In genomic region chr11:88175004-88175706, GRCh38 we compare ENCODE assay signal across 8 cellular contexts. TPM values are rescaled to one million over a fixed set of nuclear protein-coding genes. Genes with fewer than 3 reads are reported as not detected.
A peak's percentile ranks its signal among the peaks of the same experiment; 100 is the strongest.
DNase-seq lines count a peak whose midpoint lies in the region; ATAC-seq and TF ChIP-seq lines count a peak whose summit lies in the region.

RAB38 (minus strand) TSS chr11:88175443; CDS start chr11:88175384, 59 bp downstream.

- no peaks in the 10 kb centered on the region for H3K36me3 Mint-ChIP-seq in activated naive CD8-positive, alpha-beta T cell treated with anti-CD3 and anti-CD28 coated beads, Interleukin-2, amount 50 U/mL, for 24 hours (ENCODE audit: low read depth)

- H3K4me2 ChIP-seq in skeletal muscle satellite cell (ENCODE audit: low read length), result peak within 1 kb of the TSS; percentile 98

- H3K9me3 ChIP-seq in skeletal muscle satellite cell (replicated peaks; ENCODE audit: low read length), result no peaks in the 10 kb centered on the region

- H3K9ac ChIP-seq in skeletal muscle satellite cell (ENCODE audit: low read depth, low read length), result peak within 1 kb of the TSS; percentile 65

- TF ChIP-seq CTCF in GM06990 (IDR thresholded peaks at IDR 0.05; ENCODE audit: insufficient read depth, low read length, poor library complexity, severe bottlenecking), result no peak

- no peaks in the 10 kb centered on the region for H3K36me3 ChIP-seq in GM06990 (ENCODE audit: control insufficient read depth, insufficient read depth, low read length)
- no peaks in the 10 kb centered on the region for H3K36me3 ChIP-seq in skeletal muscle satellite cell (ENCODE audit: insufficient read depth, low read length)

- H3K4me3 ChIP-seq in GM06990 (replicated peaks; ENCODE audit: low read depth, low read length), result peak within 1 kb of the TSS; percentile 61
- H3K4me3 ChIP-seq in iPS-11a (ENCODE audit: low read depth, low read length), result peak within 1 kb of the TSS; percentile 69
- peak within 1 kb of the TSS; percentile 73 for H3K4me3 ChIP-seq in skeletal muscle satellite cell (ENCODE audit: low read length)

- H3K4me1 ChIP-seq in skeletal muscle satellite cell (ENCODE audit: control insufficient read depth, insufficient read depth, low read length), result peaks cover 21% of the 10 kb centered on the region

- H3K9me3 Mint-ChIP-seq in activated naive CD8-positive, alpha-beta T cell treated with anti-CD3 and anti-CD28 coated beads, Interleukin-2, amount 50 U/mL, for 24 hours, result no peaks in the 10 kb centered on the region

- peak; percentile 40 for DNase-seq in GM06990 (ENCODE audit: extremely low read depth, insufficient read length)
- DNase-seq in NCI-H345 (lab: John Stamatoyannopoulos, UW), result peak; percentile 52
- DNase-seq in activated naive CD8-positive, alpha-beta T cell treated with anti-CD3 and anti-CD28 coated beads, Interleukin-2, amount 50 U/mL, for 24 hours, result peak; percentile 40

- H3K4me3 Mint-ChIP-seq in activated naive CD8-positive, alpha-beta T cell treated with anti-CD3 and anti-CD28 coated beads, Interleukin-2, amount 50 U/mL, for 24 hours, result peak within 1 kb of the TSS; percentile 80

- peaks cover 58% of the 10 kb centered on the region for H3K4me1 Mint-ChIP-seq in activated naive CD8-positive, alpha-beta T cell treated with anti-CD3 and anti-CD28 coated beads, Interleukin-2, amount 50 U/mL, for 24 hours

- peaks cover 12% of the 10 kb centered on the region for H3K27me3 Mint-ChIP-seq in activated naive CD8-positive, alpha-beta T cell treated with anti-CD3 and anti-CD28 coated beads, Interleukin-2, amount 50 U/mL, for 24 hours

- ATAC-seq in GM21737 (IDR thresholded peaks at IDR 0.05; ENCODE audit: unreplicated experiment), result peak; percentile 39
- peak; percentile 4 for ATAC-seq in activated naive CD8-positive, alpha-beta T cell treated with anti-CD3 and anti-CD28 coated beads, Interleukin-2, amount 50 U/mL, for 24 hours
- ATAC-seq in HG03520 (IDR thresholded peaks at IDR 0.05; ENCODE audit: unreplicated experiment), result no peak
- no peak for ATAC-seq in GM21723 (IDR thresholded peaks at IDR 0.05; ENCODE audit: unreplicated experiment)

- H3K27ac Mint-ChIP-seq in activated naive CD8-positive, alpha-beta T cell treated with anti-CD3 and anti-CD28 coated beads, Interleukin-2, amount 50 U/mL, for 24 hours, result peak within 1 kb of the TSS; percentile 91

- H3K27me3 ChIP-seq in GM06990 (replicated peaks; ENCODE audit: control insufficient read depth, insufficient read depth, low read length) (no peaks in the 10 kb centered on the region), skeletal muscle satellite cell (ENCODE audit: control insufficient read depth, insufficient read depth, low read length) (peaks cover 3% of the 10 kb centered on the region)

RNA-seq across cellular contexts. Expression of gene RAB38, which starts in this region (rescaled TPM):
- 0.44 and 3.5 TPM in 2 replicates for total RNA-seq in skeletal muscle satellite cell (2012; rRNA removed)

Comparison
In these comparisons a context has a peak if more than half of its experiments do, and no peak if none do; other contexts are left out.
1. ATAC-seq: peak in GM21737 (single experiment) and activated naive CD8-positive, alpha-beta T cell treated with anti-CD3 and anti-CD28 coated beads, Interleukin-2, amount 50 U/mL, for 24 hours (single experiment); none in HG03520 (single experiment) and GM21723 (single experiment).
2. Peak in every context shown above with its lines, with median percentiles within 50 percentile points of each other: DNase-seq and H3K4me3 ChIP-seq.